ENCODE assay signal across 1 cellular context in genomic region chr16:17320009-17320408, GRCh38.
TF ChIP-seq lines count a peak whose summit lies in the region.

No MANE protein-coding gene starts in this region.

TF ChIP-seq in GM12878, 131 proteins besides CTCF, POLR2A, EP300 and RAD21:
- TF ChIP-seq SKIL (IDR thresholded peaks at IDR 0.05; ENCODE audit: low read depth, poor library complexity, severe bottlenecking): no peak
- 0 out of 2 replicates have a peak, but pooled peaks have one; percentile 27 for TF ChIP-seq SPI1 (IDR thresholded peaks at IDR 0.05; ENCODE audit: borderline replicate concordance, insufficient read depth, low read depth, low read length)
- TF ChIP-seq PAX8 (IDR thresholded peaks at IDR 0.05): no peak
